1 cellular context compared by ENCODE assay signal in the genomic region with DNA sequence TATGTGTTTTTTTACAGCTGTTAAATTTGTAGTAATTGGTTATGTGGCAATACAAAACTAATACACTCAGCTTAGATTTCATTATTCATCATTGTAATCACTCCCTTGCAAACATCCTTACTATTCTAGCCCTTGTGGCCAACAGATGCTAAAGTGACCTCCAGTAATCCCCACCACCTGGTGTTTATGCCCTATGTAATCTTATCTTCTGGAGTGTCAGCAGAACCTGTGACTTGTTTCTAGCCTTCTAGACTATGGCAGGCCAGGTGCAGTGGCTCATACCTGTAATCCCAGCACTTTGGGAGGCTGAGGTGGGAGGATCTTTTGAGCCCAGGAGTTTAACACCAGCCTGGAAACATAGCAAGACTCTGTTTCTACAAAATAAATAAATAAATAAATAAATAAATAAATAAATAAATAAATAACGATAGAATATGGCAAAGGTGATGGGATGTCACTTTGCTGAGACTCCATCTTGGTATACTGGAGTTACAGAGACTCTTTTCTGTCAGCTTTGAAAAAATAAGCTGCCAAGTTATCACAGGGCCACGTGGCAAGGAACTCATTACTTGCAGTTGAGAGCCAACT.
TF ChIP-seq lines count a peak whose summit lies in the region.

No MANE protein-coding gene starts in this region.

TF ChIP-seq in HEK293, 187 proteins besides CTCF, POLR2A, EP300 and RAD21 (continued from another document):
- TF ChIP-seq, protein P1, sequence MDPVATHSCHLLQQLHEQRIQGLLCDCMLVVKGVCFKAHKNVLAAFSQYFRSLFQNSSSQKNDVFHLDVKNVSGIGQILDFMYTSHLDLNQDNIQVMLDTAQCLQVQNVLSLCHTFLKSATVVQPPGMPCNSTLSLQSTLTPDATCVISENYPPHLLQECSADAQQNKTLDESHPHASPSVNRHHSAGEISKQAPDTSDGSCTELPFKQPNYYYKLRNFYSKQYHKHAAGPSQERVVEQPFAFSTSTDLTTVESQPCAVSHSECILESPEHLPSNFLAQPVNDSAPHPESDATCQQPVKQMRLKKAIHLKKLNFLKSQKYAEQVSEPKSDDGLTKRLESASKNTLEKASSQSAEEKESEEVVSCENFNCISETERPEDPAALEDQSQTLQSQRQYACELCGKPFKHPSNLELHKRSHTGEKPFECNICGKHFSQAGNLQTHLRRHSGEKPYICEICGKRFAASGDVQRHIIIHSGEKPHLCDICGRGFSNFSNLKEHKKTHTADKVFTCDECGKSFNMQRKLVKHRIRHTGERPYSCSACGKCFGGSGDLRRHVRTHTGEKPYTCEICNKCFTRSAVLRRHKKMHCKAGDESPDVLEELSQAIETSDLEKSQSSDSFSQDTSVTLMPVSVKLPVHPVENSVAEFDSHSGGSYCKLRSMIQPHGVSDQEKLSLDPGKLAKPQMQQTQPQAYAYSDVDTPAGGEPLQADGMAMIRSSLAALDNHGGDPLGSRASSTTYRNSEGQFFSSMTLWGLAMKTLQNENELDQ (tag by site-specific recombination; IDR thresholded peaks at IDR 0.05; ENCODE audit: low read depth) = no peak
- no peak for TF ChIP-seq MZF1 (tag by site-specific recombination; IDR thresholded peaks at IDR 0.05; ENCODE audit: borderline replicate concordance)
- no peak for TF ChIP-seq TCF7L2 (IDR thresholded peaks at IDR 0.05; ENCODE audit: borderline replicate concordance, low read depth, low read length)
- TF ChIP-seq, protein P2, sequence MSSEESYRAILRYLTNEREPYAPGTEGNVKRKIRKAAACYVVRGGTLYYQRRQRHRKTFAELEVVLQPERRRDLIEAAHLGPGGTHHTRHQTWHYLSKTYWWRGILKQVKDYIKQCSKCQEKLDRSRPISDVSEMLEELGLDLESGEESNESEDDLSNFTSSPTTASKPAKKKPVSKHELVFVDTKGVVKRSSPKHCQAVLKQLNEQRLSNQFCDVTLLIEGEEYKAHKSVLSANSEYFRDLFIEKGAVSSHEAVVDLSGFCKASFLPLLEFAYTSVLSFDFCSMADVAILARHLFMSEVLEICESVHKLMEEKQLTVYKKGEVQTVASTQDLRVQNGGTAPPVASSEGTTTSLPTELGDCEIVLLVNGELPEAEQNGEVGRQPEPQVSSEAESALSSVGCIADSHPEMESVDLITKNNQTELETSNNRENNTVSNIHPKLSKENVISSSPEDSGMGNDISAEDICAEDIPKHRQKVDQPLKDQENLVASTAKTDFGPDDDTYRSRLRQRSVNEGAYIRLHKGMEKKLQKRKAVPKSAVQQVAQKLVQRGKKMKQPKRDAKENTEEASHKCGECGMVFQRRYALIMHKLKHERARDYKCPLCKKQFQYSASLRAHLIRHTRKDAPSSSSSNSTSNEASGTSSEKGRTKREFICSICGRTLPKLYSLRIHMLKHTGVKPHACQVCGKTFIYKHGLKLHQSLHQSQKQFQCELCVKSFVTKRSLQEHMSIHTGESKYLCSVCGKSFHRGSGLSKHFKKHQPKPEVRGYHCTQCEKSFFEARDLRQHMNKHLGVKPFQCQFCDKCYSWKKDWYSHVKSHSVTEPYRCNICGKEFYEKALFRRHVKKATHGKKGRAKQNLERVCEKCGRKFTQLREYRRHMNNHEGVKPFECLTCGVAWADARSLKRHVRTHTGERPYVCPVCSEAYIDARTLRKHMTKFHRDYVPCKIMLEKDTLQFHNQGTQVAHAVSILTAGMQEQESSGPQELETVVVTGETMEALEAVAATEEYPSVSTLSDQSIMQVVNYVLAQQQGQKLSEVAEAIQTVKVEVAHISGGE (tag by site-specific recombination; conservative IDR thresholded peaks at IDR 0.05; ENCODE audit: low read depth) = peak; percentile 82
- TF ChIP-seq, protein P3, sequence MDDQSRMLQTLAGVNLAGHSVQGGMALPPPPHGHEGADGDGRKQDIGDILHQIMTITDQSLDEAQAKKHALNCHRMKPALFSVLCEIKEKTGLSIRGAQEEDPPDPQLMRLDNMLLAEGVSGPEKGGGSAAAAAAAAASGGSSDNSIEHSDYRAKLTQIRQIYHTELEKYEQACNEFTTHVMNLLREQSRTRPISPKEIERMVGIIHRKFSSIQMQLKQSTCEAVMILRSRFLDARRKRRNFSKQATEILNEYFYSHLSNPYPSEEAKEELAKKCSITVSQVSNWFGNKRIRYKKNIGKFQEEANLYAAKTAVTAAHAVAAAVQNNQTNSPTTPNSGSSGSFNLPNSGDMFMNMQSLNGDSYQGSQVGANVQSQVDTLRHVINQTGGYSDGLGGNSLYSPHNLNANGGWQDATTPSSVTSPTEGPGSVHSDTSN (CRISPR knock-in tag; IDR thresholded peaks at IDR 0.05) = no peak
- no peak for TF ChIP-seq ZNF701 (tag by site-specific recombination; IDR thresholded peaks at IDR 0.05)
- TF ChIP-seq ZNF223 (tag by site-specific recombination; IDR thresholded peaks at IDR 0.05) = peak; percentile 62; the same call in 1 of the 2 replicates
- no peak for TF ChIP-seq ZNF837 (tag by site-specific recombination; IDR thresholded peaks at IDR 0.05)
- no peak for TF ChIP-seq ZNF549 (tag by site-specific recombination; IDR thresholded peaks at IDR 0.05)
